ENCODE assay signal across 11 cellular contexts in genomic region chr10:88598060-88598459, GRCh38. TPM values are rescaled to one million over a fixed set of nuclear protein-coding genes. Genes with fewer than 3 reads are reported as not detected.
DNase-seq lines count a peak whose midpoint lies in the region; ATAC-seq and TF ChIP-seq lines count a peak whose summit lies in the region.
"Had no signal": no experiment of that assay in that cellular context is flagged by ENCODE, and none has a peak within 500 bp of the region (broad histone marks: within the 10 kb centered on the region; RNA-seq: fewer than 3 reads in every experiment).

No MANE protein-coding gene starts in this region.

- peak overlapping the region in 10 of 11 experiments; percentile 1 to 69 (median 54); a peak in 18 of 22 replicates for H3K4me2 ChIP-seq in BLaER1 treated with 17β-estradiol and CSF1 and Interleukin-3, amounts not matched to agents 10 nM and 100 nM
- H3K4me2 ChIP-seq in MM.1S (ENCODE audit: low read depth, low read length) = peak overlapping the region; percentile 55

- no peak for TF ChIP-seq CTCF in MM.1S (IDR thresholded peaks at IDR 0.05; ENCODE audit: low read length)

- H3K79me2 ChIP-seq in MM.1S (ENCODE audit: low read length) = no peaks in the 10 kb centered on the region

- H3F3A ChIP-seq in MM.1S (ENCODE audit: insufficient read depth, low read length) = 0 out of 2 replicates have a peak, but pooled peaks cover 9% of the 10 kb centered on the region

- no peaks in the 10 kb centered on the region for H3K27me3 ChIP-seq in BLaER1 treated with 17β-estradiol and CSF1 and Interleukin-3, amounts not matched to agents 10 nM and 100 nM
- no peaks in the 10 kb centered on the region for H3K27me3 ChIP-seq in MM.1S (replicated peaks; ENCODE audit: insufficient read depth, low read length)

- H4K20me1 ChIP-seq in BLaER1 treated with 17β-estradiol and CSF1 and Interleukin-3, amounts not matched to agents 10 nM and 100 nM = no peaks in the 10 kb centered on the region
- no peaks in the 10 kb centered on the region for H4K20me1 ChIP-seq in MM.1S (ENCODE audit: insufficient read depth, low read length)

- DNase-seq in GM19238 (ENCODE audit: insufficient read length, low spot score) (peak; percentile 4), MM.1S (peak; percentile 66), NCI-H82 (lab: John Stamatoyannopoulos, UW) (no peak), cerebellar nuclear complex (lab: John Stamatoyannopoulos, UW) (no peak), left colon (no peak)
- no peak for DNase-seq in stimulated activated CD4-positive, alpha-beta T cell treated with anti-CD3 and anti-CD28 coated beads, Interleukin-2, amount 100 ng/mL, for 48 hours
- DNase-seq: occipital lobe had no signal

- H3K9ac ChIP-seq in BLaER1 treated with 17β-estradiol and CSF1 and Interleukin-3, amounts not matched to agents 10 nM and 100 nM = peak overlapping the region in 1 of 11 experiments; percentile 19; a peak in 1 of 22 replicates
- H3K9ac ChIP-seq in MM.1S (ENCODE audit: low read length) = peak overlapping the region; percentile 15; the same call in 1 of the 2 replicates

- ATAC-seq in HG02852 (IDR thresholded peaks at IDR 0.05; ENCODE audit: unreplicated experiment) (peak; percentile 89), left colon (no peak)
- ATAC-seq: Right ventricle myocardium inferior had no signal

- H3K36me3 ChIP-seq in BLaER1 treated with 17β-estradiol and CSF1 and Interleukin-3, amounts not matched to agents 10 nM and 100 nM = no peaks in the 10 kb centered on the region
- H3K36me3 ChIP-seq in MM.1S (replicated peaks; ENCODE audit: insufficient read depth, low read length) = no peaks in the 10 kb centered on the region

- H2AFZ ChIP-seq in MM.1S (ENCODE audit: low read length) = peak overlapping the region; percentile 52

- peaks cover 5 to 12% (median 9%) of the 10 kb centered on the region in 11 experiments; a peak in 19 of 22 replicates for H3K9me3 ChIP-seq in BLaER1 treated with 17β-estradiol and CSF1 and Interleukin-3, amounts not matched to agents 10 nM and 100 nM (replicated peaks in 1 of 11)
- H3K9me3 ChIP-seq in MM.1S (replicated peaks; ENCODE audit: insufficient read depth, low read length) = no peaks in the 10 kb centered on the region

- intact Hi-C loops in left colon (cut with DNase I, micrococcal nuclease) = no loop called here

- peaks cover 5 to 20% (median 11%) of the 10 kb centered on the region in 10 experiments; a peak in 17 of 20 replicates for H3K4me1 ChIP-seq in BLaER1 treated with 17β-estradiol and CSF1 and Interleukin-3, amounts not matched to agents 10 nM and 100 nM
- peaks cover 11% of the 10 kb centered on the region for H3K4me1 ChIP-seq in MM.1S (ENCODE audit: low read length)

- H3K27ac ChIP-seq in BLaER1 treated with 17β-estradiol and CSF1 and Interleukin-3, amounts not matched to agents 10 nM and 100 nM = peak overlapping the region in 5 of 11 experiments; percentile 12 to 56 (median 32); a peak in 7 of 22 replicates
- peak overlapping the region; percentile 57; the same call in 1 of the 2 replicates for H3K27ac ChIP-seq in MM.1S (ENCODE audit: low read length)

- H3K9me2 ChIP-seq in MM.1S (replicated peaks; ENCODE audit: insufficient read depth, low read length) = no peaks in the 10 kb centered on the region

- no peak overlapping the region for H3K4me3 ChIP-seq in BLaER1 treated with 17β-estradiol and CSF1 and Interleukin-3, amounts not matched to agents 10 nM and 100 nM
- peak overlapping the region; percentile 16; the same call in 1 of the 2 replicates for H3K4me3 ChIP-seq in MM.1S (ENCODE audit: low read length)

RNA-seq across cellular contexts. Expression of gene LIPJ, which starts 11.5 kb away (rescaled TPM):
- under 1 TPM; 0.14 to 0.15 TPM for total RNA-seq in left colon
- total RNA-seq: M059J, Right ventricle myocardium inferior had no signal

RNA-seq across cellular contexts. Expression of gene RNLS, which starts 14.9 kb away (rescaled TPM):
- total RNA-seq in left colon = 10 to 100 TPM; 15.0 to 18.6 TPM

Comparison
In these comparisons a context has a peak if more than half of its experiments do, and no peak if none do; other contexts are left out.
1. DNase-seq: peak in GM19238 (single experiment) and MM.1S (single experiment); none in NCI-H82 (single experiment), stimulated activated CD4-positive, alpha-beta T cell treated with anti-CD3 and anti-CD28 coated beads, Interleukin-2, amount 100 ng/mL, for 48 hours (0 of 2), cerebellar nuclear complex (0 of 2) and left colon (0 of 2).